19 cellular contexts compared by ENCODE assay signal in genomic region chr2:37893327-37893726, GRCh38. TPM values are rescaled to one million over a fixed set of nuclear protein-coding genes. Genes with fewer than 3 reads are reported as not detected.
DNase-seq lines count a peak whose midpoint lies in the region; ATAC-seq and TF ChIP-seq lines count a peak whose summit lies in the region.
"Had no signal": no experiment of that assay in that cellular context is flagged by ENCODE, and none has a peak within 500 bp of the region (broad histone marks: within the 10 kb centered on the region; RNA-seq: fewer than 3 reads in every experiment).

No MANE protein-coding gene starts in this region.

- peaks cover 39% of the 10 kb centered on the region for H3K4me1 Mint-ChIP-seq in activated naive CD4-positive, alpha-beta T cell treated with anti-CD3 and anti-CD28 coated beads, Interleukin-2, amount 10 ng/mL, durations not matched to agents 7 days and 5 days

- H3K9me3 ChIP-seq in OCI-LY3 (ENCODE audit: insufficient read depth, low read length) (no peaks in the 10 kb centered on the region), smooth muscle cell (replicated peaks; ENCODE audit: low read depth) (no peaks in the 10 kb centered on the region), BE2C (no peaks in the 10 kb centered on the region)
- H3K9me3 ChIP-seq: gastroesophageal sphincter, pancreas, sigmoid colon had no signal

- 0 out of 2 replicates have a peak, but pooled peaks cover 3% of the 10 kb centered on the region for H3K27me3 ChIP-seq in OCI-LY3 (ENCODE audit: low read depth, low read length)
- H3K27me3 ChIP-seq in foreskin keratinocyte, result peaks cover 6% of the 10 kb centered on the region
- H3K27me3 ChIP-seq in smooth muscle cell (ENCODE audit: low read depth), result peaks cover 4% of the 10 kb centered on the region
- H3K27me3 ChIP-seq in BE2C, result no peaks in the 10 kb centered on the region
- H3K27me3 ChIP-seq: gastroesophageal sphincter, pancreas, sigmoid colon had no signal

- H3K4me3 Mint-ChIP-seq in activated naive CD4-positive, alpha-beta T cell treated with anti-CD3 and anti-CD28 coated beads, Interleukin-2, amount 10 ng/mL, durations not matched to agents 7 days and 5 days, result no peak overlapping the region
- H3K4me3 Mint-ChIP-seq: activated CD4-positive, alpha-beta T cell treated with anti-CD3 and anti-CD28 coated beads, Interleukin-2, amount 10 ng/mL, durations not matched to agents 24 days and 14 days had no signal

- H3K27ac ChIP-seq in OCI-LY3 (ENCODE audit: low read length) (peak overlapping the region; percentile 70), foreskin keratinocyte (no peak overlapping the region), smooth muscle cell (ENCODE audit: low read depth) (no peak overlapping the region)
- H3K27ac ChIP-seq: gastroesophageal sphincter, pancreas, sigmoid colon had no signal

- H3K36me3 ChIP-seq in OCI-LY3 (replicated peaks; ENCODE audit: low read depth, low read length), result no peaks in the 10 kb centered on the region
- no peaks in the 10 kb centered on the region for H3K36me3 ChIP-seq in smooth muscle cell (ENCODE audit: low read depth)
- H3K36me3 ChIP-seq in BE2C, result no peaks in the 10 kb centered on the region
- H3K36me3 ChIP-seq: gastroesophageal sphincter, pancreas, sigmoid colon had no signal

- CTCF ChIA-PET in activated naive CD4-positive, alpha-beta T cell treated with anti-CD3 and anti-CD28 coated beads, Interleukin-2, amount 10 ng/mL, durations not matched to agents 7 days and 5 days (lab: Charles Lee), result interaction anchor here (0.6 to 1.1 kb wide), 2 partner anchors 19 to 360 kb away, joined by 3 read pairs; no protein-coding TSS in a partner anchor

- peak overlapping the region; percentile 17 for H3K27ac Mint-ChIP-seq in activated naive CD4-positive, alpha-beta T cell treated with anti-CD3 and anti-CD28 coated beads, Interleukin-2, amount 10 ng/mL, durations not matched to agents 7 days and 5 days
- H3K27ac Mint-ChIP-seq: activated CD4-positive, alpha-beta T cell treated with anti-CD3 and anti-CD28 coated beads, Interleukin-2, amount 10 ng/mL, durations not matched to agents 24 days and 14 days had no signal

- 81% methylated on average over 1 of the region's 1 CpG for WGBS in smooth muscle cell (ENCODE audit: low lambda C conversion rate)

- no peak for DNase-seq in activated naive CD4-positive, alpha-beta T cell treated with anti-CD3 and anti-CD28 coated beads, Interleukin-2, amount 10 ng/mL, durations not matched to agents 7 days and 5 days
- DNase-seq in activated naive CD4-positive, alpha-beta T cell treated with Interleukin-2 at 50 U/mL for 16 hours, result no peak
- peak in 1 of 2 donors; percentile 54 for DNase-seq in foreskin keratinocyte
- no peak for DNase-seq in smooth muscle cell (lab: John Stamatoyannopoulos, UW; ENCODE audit: unreplicated experiment)
- DNase-seq in HPDE6-E6E7 (ENCODE audit: extremely low spot score), result no peak
- DNase-seq in BE2C, result no peak
- no peak for DNase-seq in D341Med (ENCODE audit: low spot score)
- DNase-seq: activated CD4-positive, alpha-beta T cell treated with anti-CD3 and anti-CD28 coated beads, Interleukin-2, amount 10 ng/mL, durations not matched to agents 24 days and 14 days; activated T-cell treated with anti-CD3 and anti-CD28 coated beads, Interleukin-2, amount 50 U/mL, for 1 hour; erythroblast; H7; NCI-H1105 treated with DMSO at 0.1 percent for 48 hours; NCI-H526; pancreas; sigmoid colon had no signal

- peaks cover 23% of the 10 kb centered on the region for H3K27me3 Mint-ChIP-seq in activated naive CD4-positive, alpha-beta T cell treated with anti-CD3 and anti-CD28 coated beads, Interleukin-2, amount 10 ng/mL, durations not matched to agents 7 days and 5 days

- H4K20me1 ChIP-seq in OCI-LY3 (ENCODE audit: insufficient read depth, low read length), result no peaks in the 10 kb centered on the region
- no peaks in the 10 kb centered on the region for H4K20me1 ChIP-seq in smooth muscle cell (ENCODE audit: low read depth)

- TF ChIP-seq CTCF in OCI-LY3 (IDR thresholded peaks at IDR 0.05; ENCODE audit: low read depth, low read length) (no peak), foreskin keratinocyte (conservative IDR thresholded peaks at IDR 0.05) (no peak), smooth muscle cell (IDR thresholded peaks at IDR 0.05; ENCODE audit: borderline replicate concordance, insufficient read depth, poor library complexity, severe bottlenecking) (no peak), BE2C (IDR thresholded peaks at IDR 0.05; ENCODE audit: low read depth, low read length) (no peak)

- H3K9ac ChIP-seq in OCI-LY3 (ENCODE audit: low read length) (peak overlapping the region; percentile 15; the same call in 1 of the 2 replicates), smooth muscle cell (ENCODE audit: low read depth) (no peak overlapping the region)

- H3K9me3 Mint-ChIP-seq in activated naive CD4-positive, alpha-beta T cell treated with anti-CD3 and anti-CD28 coated beads, Interleukin-2, amount 10 ng/mL, durations not matched to agents 7 days and 5 days, result no peaks in the 10 kb centered on the region
- H3K9me3 Mint-ChIP-seq: activated CD4-positive, alpha-beta T cell treated with anti-CD3 and anti-CD28 coated beads, Interleukin-2, amount 10 ng/mL, durations not matched to agents 24 days and 14 days had no signal

- no peaks in the 10 kb centered on the region for H3K79me2 ChIP-seq in OCI-LY3 (ENCODE audit: low read length)
- no peaks in the 10 kb centered on the region for H3K79me2 ChIP-seq in smooth muscle cell (ENCODE audit: low read depth)

- H3K36me3 Mint-ChIP-seq in activated naive CD4-positive, alpha-beta T cell treated with anti-CD3 and anti-CD28 coated beads, Interleukin-2, amount 10 ng/mL, durations not matched to agents 7 days and 5 days, result no peaks in the 10 kb centered on the region

- H3F3A ChIP-seq in smooth muscle cell (ENCODE audit: low read depth), result peaks cover 5% of the 10 kb centered on the region

- peak overlapping the region; percentile 91 for H2AFZ ChIP-seq in OCI-LY3 (ENCODE audit: low read depth, low read length)
- H2AFZ ChIP-seq in smooth muscle cell (ENCODE audit: low read depth), result no peak overlapping the region

- H3K4me2 ChIP-seq in OCI-LY3 (ENCODE audit: low read length) (peak overlapping the region; percentile 64), smooth muscle cell (peak overlapping the region; percentile 17)

- H3K4me1 ChIP-seq in OCI-LY3 (ENCODE audit: low read length) (peaks cover 38% of the 10 kb centered on the region), foreskin keratinocyte (no peaks in the 10 kb centered on the region), smooth muscle cell (ENCODE audit: low read depth) (no peaks in the 10 kb centered on the region), BE2C (no peaks in the 10 kb centered on the region)
- H3K4me1 ChIP-seq: pancreas had no signal

- peak; percentile 45 for ATAC-seq in foreskin keratinocyte
- ATAC-seq: gastroesophageal sphincter, left lobe of liver, Panc1, pancreas had no signal

- H3K4me3 ChIP-seq in OCI-LY3 (ENCODE audit: low read length), result no peak overlapping the region
- no peak overlapping the region for H3K4me3 ChIP-seq in smooth muscle cell
- no peak overlapping the region for H3K4me3 ChIP-seq in BE2C (ENCODE audit: low read depth, low read length)
- H3K4me3 ChIP-seq: gastroesophageal sphincter, pancreas, sigmoid colon had no signal

RNA-seq across cellular contexts. Expression of gene RMDN2, which starts 31.8 kb away (rescaled TPM):
- total RNA-seq in foreskin keratinocyte (2.4 and 3.5 TPM in 2 replicates), smooth muscle cell (4.3 and 5.6 TPM in 2 replicates)
- polyA plus RNA-seq in foreskin keratinocyte (1.7 and 2.5 TPM in 2 replicates), smooth muscle cell (3.6 and 5.0 TPM in 2 replicates)
- polyA plus RNA-seq in BE2C (2012; ENCODE audit: insufficient read depth, insufficient read length, low read depth), result 1.3 TPM
